ENCODE assay signal across 8 cellular contexts in genomic region chr12:109475993-109476806, GRCh38. TPM values are rescaled to one million over a fixed set of nuclear protein-coding genes. Genes with fewer than 3 reads are reported as not detected.
DNase-seq lines count a peak whose midpoint lies in the region; ATAC-seq and TF ChIP-seq lines count a peak whose summit lies in the region.

No MANE protein-coding gene starts in this region.

- DNase-seq in GM23248 (peak; percentile 63), foreskin fibroblast (peak in 1 of 2 donors; percentile 45), gastrocnemius medialis (no peak), GM20000 (ENCODE audit: low spot score) (no peak), NCI-H1092 (lab: John Stamatoyannopoulos, UW) (no peak), amygdala (lab: John Stamatoyannopoulos, UW) (no peak)

- H4K20me1 ChIP-seq in GM23248 (ENCODE audit: insufficient read depth) (no peaks in the 10 kb centered on the region), SU-DHL-6 (ENCODE audit: low read depth, low read length) (no peaks in the 10 kb centered on the region)

- H3K9me2 ChIP-seq in GM23248 (ENCODE audit: insufficient read depth) (no peaks in the 10 kb centered on the region), SU-DHL-6 (replicated peaks; ENCODE audit: insufficient read depth, low read length) (no peaks in the 10 kb centered on the region)

- H3K36me3 ChIP-seq in GM23248 (ENCODE audit: low read depth) (peaks cover 3% of the 10 kb centered on the region; the same call in 1 of the 2 replicates), SU-DHL-6 (ENCODE audit: low read length) (no peaks in the 10 kb centered on the region), gastrocnemius medialis (peaks cover 0 to 3% of the 10 kb centered on the region in 2 donors)

- peak overlapping the region; percentile 95 for H3K4me3 ChIP-seq in GM23248
- H3K4me3 ChIP-seq in SU-DHL-6 (ENCODE audit: insufficient read depth, low read length, poor library complexity, severe bottlenecking), result peak overlapping the region; percentile 77
- H3K4me3 ChIP-seq in foreskin fibroblast (ENCODE audit: low read depth in 1 of 2, low read length in 2 of 2), result peak overlapping the region; percentile 97 to 98
- peak overlapping the region; percentile 70 to 96 (median 87) for H3K4me3 ChIP-seq in gastrocnemius medialis

- intact Hi-C loops in gastrocnemius medialis (cut with DNase I; ENCODE audit: low total_unique reads), result loop anchor here (2.0 kb wide), 1 partner anchor 43 kb away; no protein-coding TSS in a partner anchor

- TF ChIP-seq POLR2A in gastrocnemius medialis (IDR thresholded peaks at IDR 0.05), result no peak

- peak overlapping the region; percentile 93 for H3K27ac ChIP-seq in GM23248
- H3K27ac ChIP-seq in SU-DHL-6 (ENCODE audit: low read depth, low read length), result no peak overlapping the region
- peak overlapping the region; percentile 97 to 99 (median 98) for H3K27ac ChIP-seq in gastrocnemius medialis

- 0 to 3% methylated on average over 19 of the region's 19 CpGs for WGBS in GM23248 (ENCODE audit: low coverage in 1 of 2, low lambda C conversion rate in 2 of 2, missing lambda C conversion rate in 2 of 2), 2 experiments

- no peak overlapping the region for H2AFZ ChIP-seq in GM23248
- H2AFZ ChIP-seq in SU-DHL-6 (ENCODE audit: low read depth, low read length, severe bottlenecking), result no peak overlapping the region

- in situ Hi-C loops in GM23248 (cut with MboI) (loop anchor here (5.0 kb wide), 1 partner anchor 44 kb away; no protein-coding TSS in a partner anchor), gastrocnemius medialis (cut with MboI; ENCODE audit: low sequenced_read_pairs in 4 of 4) (loop anchor here in 2 of 4 donors (5.0 to 10.0 kb wide), 2 partner anchors 44 to 51 kb away; no protein-coding TSS in a partner anchor)

- H3K4me1 ChIP-seq in GM23248 (ENCODE audit: insufficient read depth) (peaks cover 38% of the 10 kb centered on the region), gastrocnemius medialis (peaks cover 26 to 33% of the 10 kb centered on the region in 2 donors)

- H3F3A ChIP-seq in GM23248 (ENCODE audit: insufficient read depth) (0 out of 2 replicates have a peak, but pooled peaks cover 10% of the 10 kb centered on the region), SU-DHL-6 (ENCODE audit: insufficient read depth) (no peaks in the 10 kb centered on the region)

- ATAC-seq in gastrocnemius medialis, result no peak
- ATAC-seq in HG03469 (IDR thresholded peaks at IDR 0.05; ENCODE audit: unreplicated experiment), result no peak

- H3K9me3 ChIP-seq in GM23248 (ENCODE audit: low read depth), result no peaks in the 10 kb centered on the region
- H3K9me3 ChIP-seq in SU-DHL-6 (ENCODE audit: insufficient read depth, low read length), result no peaks in the 10 kb centered on the region
- H3K9me3 ChIP-seq in gastrocnemius medialis, result no peaks in the 10 kb centered on the region

- H3K27me3 ChIP-seq in GM23248 (replicated peaks; ENCODE audit: insufficient read depth) (no peaks in the 10 kb centered on the region), SU-DHL-6 (ENCODE audit: low read length) (no peaks in the 10 kb centered on the region), gastrocnemius medialis (no peaks in the 10 kb centered on the region)

- H3K4me2 ChIP-seq in GM23248 (ENCODE audit: unreplicated experiment), result peak overlapping the region; percentile 89
- H3K4me2 ChIP-seq in SU-DHL-6 (ENCODE audit: low read depth, low read length, poor library complexity, severe bottlenecking), result peak overlapping the region; percentile 95

- peak overlapping the region; percentile 97 for H3K9ac ChIP-seq in GM23248
- H3K9ac ChIP-seq in SU-DHL-6 (ENCODE audit: low read length), result peak overlapping the region; percentile 80

- H3K79me2 ChIP-seq in GM23248 (ENCODE audit: insufficient read depth), result peaks cover 99% of the 10 kb centered on the region
- H3K79me2 ChIP-seq in SU-DHL-6 (ENCODE audit: insufficient read depth, low read length), result peaks cover 72% of the 10 kb centered on the region

- TF ChIP-seq CTCF in SU-DHL-6 (IDR thresholded peaks at IDR 0.05; ENCODE audit: insufficient read depth, low read length, poor library complexity, severe bottlenecking) (no peak), foreskin fibroblast (IDR thresholded peaks at IDR 0.05; ENCODE audit: low read depth, low read length) (no peak), gastrocnemius medialis (IDR thresholded peaks at IDR 0.05 in 4 of 5, conservative IDR thresholded peaks at IDR 0.05 in 1 of 5) (no peak), GM20000 (IDR thresholded peaks at IDR 0.05; ENCODE audit: extremely low read depth, missing control alignments) (no peak)

RNA-seq across cellular contexts. Expression of gene KCTD10, which starts 0.9 kb away (rescaled TPM):
- total RNA-seq in GM23248 (2014; rRNA removed; shearing (Covaris generic)), result 97.0 and 117 TPM in 2 replicates
- 81.1 and 83.4 TPM in 2 replicates for polyA plus RNA-seq in GM23248 (2016; fragmentation: Nextera tagmentation; extraction: Ambion mirVana)
- 10 to 100 TPM in 3 of 4 donors, 1 to 10 TPM in 1; 7.5 to 14.8 (median 10.6) TPM for total RNA-seq in gastrocnemius medialis

RNA-seq across cellular contexts. Expression of gene UBE3B, which starts 1.2 kb away (rescaled TPM):
- total RNA-seq in GM23248 (2014; rRNA removed; shearing (Covaris generic)), result 32.0 and 34.7 TPM in 2 replicates
- 34.3 and 38.3 TPM in 2 replicates for polyA plus RNA-seq in GM23248 (2016; fragmentation: Nextera tagmentation; extraction: Ambion mirVana)
- 10 to 100 TPM; 44.8 to 58.2 (median 55.9) TPM for total RNA-seq in gastrocnemius medialis
